In the genomic region with DNA sequence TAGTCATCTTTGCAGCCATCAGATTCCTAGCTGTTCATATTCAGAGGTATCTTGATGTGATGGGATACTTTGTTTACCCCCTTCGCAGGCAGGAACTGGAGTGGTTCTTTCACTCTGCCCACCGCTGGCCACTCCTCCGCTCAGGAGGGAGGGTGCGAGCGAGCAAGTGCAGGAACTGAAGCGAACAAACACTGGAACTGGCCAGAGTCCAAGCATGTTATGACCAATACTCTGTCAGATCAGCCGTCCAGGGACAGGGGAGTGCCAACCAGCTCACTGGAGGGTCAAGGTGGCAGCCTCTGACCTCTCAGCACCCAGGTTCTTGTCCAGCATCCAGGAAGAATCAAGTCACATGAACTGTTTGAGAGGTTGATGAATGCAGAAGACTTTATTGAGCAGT, we compare ENCODE assay signal across 20 cellular contexts. TPM values are rescaled to one million over a fixed set of nuclear protein-coding genes. Genes with fewer than 3 reads are reported as not detected.
DNase-seq lines count a peak whose midpoint lies in the region; ATAC-seq, FAIRE-seq and TF ChIP-seq lines count a peak whose summit lies in the region.
"Had no signal": no experiment of that assay in that cellular context is flagged by ENCODE, and none has a peak within 500 bp of the region (broad histone marks: within the 10 kb centered on the region; RNA-seq: fewer than 3 reads in every experiment).

No MANE protein-coding gene starts in this region.

- H3K14ac ChIP-seq in H9 (ENCODE audit: insufficient read depth, low read length), result 0 out of 2 replicates have a peak overlapping the region, but pooled peaks have one; percentile 37

- H3K4me3 ChIP-seq in epithelial cell of proximal tubule (ENCODE audit: low read depth, low read length), result peak overlapping the region; percentile 7
- H3K4me3 ChIP-seq in pancreas, result peak overlapping the region in 1 of 4 donors; percentile 13
- H3K4me3 ChIP-seq: cardiac muscle cell, gastroesophageal sphincter had no signal

- H2AK5ac ChIP-seq in H9 (ENCODE audit: insufficient read length, low read length), result no peak overlapping the region

- H3K9me3 ChIP-seq in H9 (ENCODE audit: control insufficient read depth, low read depth, low read length) (no peaks in the 10 kb centered on the region), pancreas (no peaks in the 10 kb centered on the region)
- H3K9me3 ChIP-seq: gastroesophageal sphincter had no signal

- no peak overlapping the region for H3K27ac ChIP-seq in H9 (ENCODE audit: insufficient read length, low read depth, low read length)
- H3K27ac ChIP-seq in pancreas, result no peak overlapping the region
- H3K27ac ChIP-seq: cardiac muscle cell, gastroesophageal sphincter had no signal

- no peak overlapping the region for H3K4me3 Mint-ChIP-seq in H9
- H3K4me3 Mint-ChIP-seq in activated naive CD4-positive, alpha-beta T cell treated with anti-CD3 and anti-CD28 coated beads for 36 hours, result no peak overlapping the region
- H3K4me3 Mint-ChIP-seq: activated CD4-positive, alpha-beta T cell treated with anti-CD3 and anti-CD28 coated beads for 36 hours; activated naive CD8-positive, alpha-beta T cell treated with anti-CD3 and anti-CD28 coated beads, Interleukin-2, amount 10 ng/mL, durations not matched to agents 7 days and 5 days; B cell; stimulated activated memory B cell treated with anti-CD40 and anti-IgM and Interleukin-4, amounts not matched to agents 10 μg/mL and 1 μg/mL and 100 μg/mL, for 72 hours; T-helper 1 cell treated with Interleukin-12 subunit alpha and Interleukin-12 subunit beta and Interleukin-4 antibody, amounts not matched to agents 30 μg/mL and 1 μg/mL, for 36 hours had no signal

- no peaks in the 10 kb centered on the region; the same call in 1 of the 2 replicates for H3K27me3 Mint-ChIP-seq in H9 (ENCODE audit: low read depth)
- H3K27me3 Mint-ChIP-seq in activated naive CD4-positive, alpha-beta T cell treated with anti-CD3 and anti-CD28 coated beads for 36 hours (ENCODE audit: low read depth), result no peaks in the 10 kb centered on the region
- H3K27me3 Mint-ChIP-seq: B cell; stimulated activated memory B cell treated with anti-CD40 and anti-IgM and Interleukin-4, amounts not matched to agents 10 μg/mL and 1 μg/mL and 100 μg/mL, for 72 hours had no signal

- no peaks in the 10 kb centered on the region for H4K20me1 ChIP-seq in H9 (ENCODE audit: control insufficient read depth, insufficient read depth, insufficient read length)

- intact Hi-C loops in pancreas (cut with DNase I), result no loop called here
- intact Hi-C loops in activated naive CD4-positive, alpha-beta T cell treated with anti-CD3 and anti-CD28 coated beads for 36 hours (cut with micrococcal nuclease), result no loop called here

- no peak overlapping the region for H2BK20ac ChIP-seq in H9 (ENCODE audit: low read depth, low read length, poor library complexity, severe bottlenecking)

- H3T11ph ChIP-seq in H9 (ENCODE audit: low read length), result no peak overlapping the region

- no peak overlapping the region for H3K56ac ChIP-seq in H9 (ENCODE audit: insufficient read length, low read depth, low read length)

- H3K4ac ChIP-seq in H9 (ENCODE audit: low read depth, low read length), result no peak overlapping the region

- H3K9ac ChIP-seq in H9 (ENCODE audit: extremely low read depth, insufficient read length, low read length), result no peak overlapping the region

- no peak overlapping the region for H4K91ac ChIP-seq in H9 (ENCODE audit: insufficient read length, low read depth, low read length)

- H3K79me2 ChIP-seq in H9 (ENCODE audit: insufficient read depth, low read length), result no peaks in the 10 kb centered on the region

- no peak overlapping the region for H2BK12ac ChIP-seq in H9 (ENCODE audit: insufficient read length, low read depth, low read length)

- H3K79me1 ChIP-seq in H9 (ENCODE audit: insufficient read depth, low read depth, low read length, poor library complexity, severe bottlenecking), result no peaks in the 10 kb centered on the region

- H3K23ac ChIP-seq in H9 (ENCODE audit: insufficient read length, low read depth, low read length), result no peak overlapping the region

- H4K5ac ChIP-seq in H9 (ENCODE audit: insufficient read length, low read depth, low read length), result no peak overlapping the region

- no CpG with 5 or more reads among the region's 7 CpGs for WGBS in H9 (ENCODE audit: extremely low coverage, insufficient read length, low lambda C conversion rate)
- 7 to 15% methylated on average over 7 of the region's 7 CpGs for WGBS in pancreas, 2 donors

- H2BK15ac ChIP-seq in H9 (ENCODE audit: low read depth, low read length), result no peak overlapping the region

- H3K4me1 Mint-ChIP-seq in H9, result peaks cover 0 to 4% of the 10 kb centered on the region in 2 experiments; a peak in 1 of 4 replicates
- H3K4me1 Mint-ChIP-seq in activated naive CD4-positive, alpha-beta T cell treated with anti-CD3 and anti-CD28 coated beads for 36 hours (ENCODE audit: low read depth), result peaks cover 1% of the 10 kb centered on the region
- H3K4me1 Mint-ChIP-seq: activated naive CD8-positive, alpha-beta T cell treated with anti-CD3 and anti-CD28 coated beads, Interleukin-2, amount 10 ng/mL, durations not matched to agents 7 days and 5 days; B cell; stimulated activated memory B cell treated with anti-CD40 and anti-IgM and Interleukin-4, amounts not matched to agents 10 μg/mL and 1 μg/mL and 100 μg/mL, for 72 hours had no signal

- H3K36me3 ChIP-seq in pancreas, result no peaks in the 10 kb centered on the region
- H3K36me3 ChIP-seq: cardiac muscle cell, gastroesophageal sphincter had no signal

- H3K9me3 Mint-ChIP-seq in H9, result no peaks in the 10 kb centered on the region
- no peaks in the 10 kb centered on the region for H3K9me3 Mint-ChIP-seq in activated naive CD4-positive, alpha-beta T cell treated with anti-CD3 and anti-CD28 coated beads for 36 hours
- H3K9me3 Mint-ChIP-seq: activated naive CD8-positive, alpha-beta T cell treated with anti-CD3 and anti-CD28 coated beads, Interleukin-2, amount 10 ng/mL, durations not matched to agents 7 days and 5 days; stimulated activated memory B cell treated with anti-CD40 and anti-IgM and Interleukin-4, amounts not matched to agents 10 μg/mL and 1 μg/mL and 100 μg/mL, for 72 hours; T-helper 1 cell treated with Interleukin-12 subunit alpha and Interleukin-12 subunit beta and Interleukin-4 antibody, amounts not matched to agents 30 μg/mL and 1 μg/mL, for 36 hours had no signal

- ATAC-seq in pancreas, result peak; percentile 74 to 89 (median 87)
- no peak for ATAC-seq in HG02981 (IDR thresholded peaks at IDR 0.05; ENCODE audit: unreplicated experiment)
- no peak for ATAC-seq in GM19328 (IDR thresholded peaks at IDR 0.05; ENCODE audit: unreplicated experiment)
- ATAC-seq in HG03354 (IDR thresholded peaks at IDR 0.05; ENCODE audit: poor library complexity, severe bottlenecking, unreplicated experiment), result no peak
- ATAC-seq: activated CD4-positive, alpha-beta T cell treated with anti-CD3 and anti-CD28 coated beads for 36 hours; gastroesophageal sphincter; stimulated activated memory B cell treated with anti-CD40 and anti-IgM and Interleukin-4, amounts not matched to agents 10 μg/mL and 1 μg/mL and 100 μg/mL, for 72 hours had no signal

- H4K8ac ChIP-seq in H9 (replicated peaks; ENCODE audit: insufficient read length, low read depth, low read length), result no peak overlapping the region

- no peaks in the 10 kb centered on the region for H3K36me3 Mint-ChIP-seq in H9 (ENCODE audit: insufficient read depth in 1 of 3, low read depth in 3 of 3)
- no peaks in the 10 kb centered on the region for H3K36me3 Mint-ChIP-seq in activated naive CD4-positive, alpha-beta T cell treated with anti-CD3 and anti-CD28 coated beads for 36 hours (ENCODE audit: low read depth)
- H3K36me3 Mint-ChIP-seq: activated naive CD8-positive, alpha-beta T cell treated with anti-CD3 and anti-CD28 coated beads, Interleukin-2, amount 10 ng/mL, durations not matched to agents 7 days and 5 days; stimulated activated memory B cell treated with anti-CD40 and anti-IgM and Interleukin-4, amounts not matched to agents 10 μg/mL and 1 μg/mL and 100 μg/mL, for 72 hours had no signal

- H3K18ac ChIP-seq in H9 (ENCODE audit: insufficient read length, low read depth, low read length), result no peak overlapping the region

- no peak overlapping the region for H2BK120ac ChIP-seq in H9 (ENCODE audit: low read depth, low read length, poor library complexity, severe bottlenecking)

- no peak for DNase-seq in H9
- DNase-seq in NCI-H510A (lab: John Stamatoyannopoulos, UW), result peak; percentile 5
- DNase-seq in epithelial cell of proximal tubule (ENCODE audit: low read depth), result no peak
- peak in 4 of 6 donors; percentile 23 to 62 (median 56) for DNase-seq in pancreas
- no peak for DNase-seq in activated naive CD4-positive, alpha-beta T cell treated with anti-CD3 and anti-CD28 coated beads for 36 hours
- DNase-seq: activated CD4-positive, alpha-beta T cell treated with anti-CD3 and anti-CD28 coated beads for 36 hours; activated naive CD8-positive, alpha-beta T cell treated with anti-CD3 and anti-CD28 coated beads, Interleukin-2, amount 10 ng/mL, durations not matched to agents 7 days and 5 days; Karpas-422; NCI-H1694 treated with DMSO at 0.1 percent for 48 hours; NCI-H82; occipital lobe had no signal

- no peaks in the 10 kb centered on the region for H3K23me2 ChIP-seq in H9 (ENCODE audit: insufficient read length, low read depth, low read length, poor library complexity, severe bottlenecking)

- no peaks in the 10 kb centered on the region; the same call in 1 of the 2 replicates for H3K4me1 ChIP-seq in H9 (ENCODE audit: insufficient read depth, low read length)
- no peaks in the 10 kb centered on the region for H3K4me1 ChIP-seq in pancreas
- H3K4me1 ChIP-seq: gastroesophageal sphincter had no signal

- CTCF ChIA-PET in activated naive CD4-positive, alpha-beta T cell treated with anti-CD3 and anti-CD28 coated beads for 36 hours (lab: Charles Lee), result no interaction called here

- FAIRE-seq in pancreas (lab: Jason Lieb, UNC), result no peak
- FAIRE-seq: H54 had no signal

- H2BK5ac ChIP-seq in H9 (ENCODE audit: insufficient read length, low read length), result no peak overlapping the region

- no peak overlapping the region for H3K27ac Mint-ChIP-seq in H9
- no peak overlapping the region for H3K27ac Mint-ChIP-seq in activated naive CD4-positive, alpha-beta T cell treated with anti-CD3 and anti-CD28 coated beads for 36 hours
- H3K27ac Mint-ChIP-seq: activated CD4-positive, alpha-beta T cell treated with anti-CD3 and anti-CD28 coated beads for 36 hours; activated naive CD8-positive, alpha-beta T cell treated with anti-CD3 and anti-CD28 coated beads, Interleukin-2, amount 10 ng/mL, durations not matched to agents 7 days and 5 days; B cell; stimulated activated memory B cell treated with anti-CD40 and anti-IgM and Interleukin-4, amounts not matched to agents 10 μg/mL and 1 μg/mL and 100 μg/mL, for 72 hours; T-helper 1 cell treated with Interleukin-12 subunit alpha and Interleukin-12 subunit beta and Interleukin-4 antibody, amounts not matched to agents 30 μg/mL and 1 μg/mL, for 36 hours had no signal

- H3K27me3 ChIP-seq in H9 (ENCODE audit: insufficient read depth, low read length) (no peaks in the 10 kb centered on the region), pancreas (no peaks in the 10 kb centered on the region)
- H3K27me3 ChIP-seq: cardiac muscle cell, gastroesophageal sphincter had no signal

- TF ChIP-seq CTCF in H9 (conservative IDR thresholded peaks at IDR 0.05) (no peak), epithelial cell of proximal tubule (conservative IDR thresholded peaks at IDR 0.05; ENCODE audit: low read depth, low read length) (no peak), pancreas (IDR thresholded peaks at IDR 0.05) (no peak)

- H3K4me2 ChIP-seq in H9 (ENCODE audit: insufficient read depth, insufficient read length, low read length), result no peak overlapping the region

- H2AFZ ChIP-seq in H9 (ENCODE audit: low read length), result no peak overlapping the region

RNA-seq across cellular contexts. Expression of gene MANBA, which starts 18.0 kb away (rescaled TPM):
- total RNA-seq in H9 (2021) (21.4 and 22.0 TPM in 2 replicates), epithelial cell of proximal tubule (8.1 and 9.1 TPM in 2 replicates), pancreas (10 to 100 TPM in 3 of 6 donors, 1 to 10 TPM in 3; 8.3 to 22.0 (median 10.7) TPM)
- 10 to 100 TPM in 1 of 2 donors, 1 to 10 TPM in 1; 7.8 to 14.2 TPM for polyA plus RNA-seq in pancreas
- 10 to 100 TPM in 1 of 2 experiments, 1 to 10 TPM in 1; 9.8 to 11.0 TPM for total RNA-seq in activated naive CD4-positive, alpha-beta T cell treated with anti-CD3 and anti-CD28 coated beads for 36 hours

RNA-seq across cellular contexts. Expression of gene UBE2D3, which starts 48.6 kb away (rescaled TPM):
- total RNA-seq in H9 (2021) (377 and 378 TPM in 2 replicates), epithelial cell of proximal tubule (283 and 375 TPM in 2 replicates), pancreas (100 to 1,000 TPM in 5 of 6 donors, 10 to 100 TPM in 1; 90.6 to 141 (median 130) TPM)
- polyA plus RNA-seq in pancreas, result 100 to 1,000 TPM in 1 of 2 donors, 10 to 100 TPM in 1; 98.2 to 137 TPM
- 100 to 1,000 TPM; 447 to 450 TPM for total RNA-seq in activated naive CD4-positive, alpha-beta T cell treated with anti-CD3 and anti-CD28 coated beads for 36 hours

Comparison
In these comparisons a context has a peak if more than half of its experiments do, and no peak if none do; other contexts are left out.
1. DNase-seq: peak in NCI-H510A (single experiment) and pancreas (4 of 6); none in H9 (single experiment), epithelial cell of proximal tubule (single experiment) and activated naive CD4-positive, alpha-beta T cell treated with anti-CD3 and anti-CD28 coated beads for 36 hours (single experiment).
2. ATAC-seq: peak in pancreas (4 of 4); none in HG02981 (single experiment), GM19328 (single experiment) and HG03354 (single experiment).